26 cellular contexts compared by ENCODE assay signal in genomic region chr7:155947051-155947450, GRCh38.
DNase-seq lines count a peak whose midpoint lies in the region; ATAC-seq and TF ChIP-seq lines count a peak whose summit lies in the region.
"Had no signal": no experiment of that assay in that cellular context is flagged by ENCODE, and none has a peak within 500 bp of the region (broad histone marks: within the 10 kb centered on the region; RNA-seq: fewer than 3 reads in every experiment).

No MANE protein-coding gene starts in this region.

- H4K91ac ChIP-seq in mesenchymal stem cell (ENCODE audit: low read length): no peak overlapping the region

- intact Hi-C loops in posterior vena cava (cut with DNase I): loop anchor here in 1 of 2 donors (5.0 kb wide), 1 partner anchor 290 kb away; no protein-coding TSS in a partner anchor

- H3K14ac ChIP-seq in mesenchymal stem cell (ENCODE audit: low read length in 2 of 2): no peak overlapping the region

- TF ChIP-seq CTCF in choroid plexus epithelial cell (conservative IDR thresholded peaks at IDR 0.05; ENCODE audit: low read depth, low read length): no peak

- no peak overlapping the region for H2AFZ ChIP-seq in mesenchymal stem cell (ENCODE audit: low read depth, low read length)

- no peak overlapping the region for H4K8ac ChIP-seq in mesenchymal stem cell (ENCODE audit: low read length)

- no peaks in the 10 kb centered on the region for H3K27me3 ChIP-seq in mesenchymal stem cell (ENCODE audit: control insufficient read depth in 1 of 2, insufficient read depth in 1 of 2, low read length in 2 of 2)
- H3K27me3 ChIP-seq: body of pancreas, gastrocnemius medialis had no signal

- peaks cover 5% of the 10 kb centered on the region for H3K9me3 Mint-ChIP-seq in activated naive CD8-positive, alpha-beta T cell treated with anti-CD3 and anti-CD28 coated beads for 36 hours
- H3K9me3 Mint-ChIP-seq: activated B cell treated with CpG ODN at 0.5 μM for 24 hours; activated naive CD4-positive, alpha-beta T cell treated with anti-CD3 and anti-CD28 coated beads, Interleukin-2, amount 50 U/mL, for 72 hours; activated T-cell treated with anti-CD3 and anti-CD28 coated beads, Interleukin-2, amount 50 U/mL, for 72 hours; CD4-positive, CD25-positive, alpha-beta regulatory T cell; T-helper 1 cell treated with Interleukin-12 subunit alpha and Interleukin-12 subunit beta and Interleukin-4 antibody, amounts not matched to agents 30 μg/mL and 1 μg/mL, for 36 hours had no signal

- no peak for ATAC-seq in HG02759 (IDR thresholded peaks at IDR 0.05; ENCODE audit: unreplicated experiment)
- ATAC-seq: body of pancreas, gastrocnemius medialis had no signal

- no peak overlapping the region for H3K4me3 Mint-ChIP-seq in activated naive CD8-positive, alpha-beta T cell treated with anti-CD3 and anti-CD28 coated beads for 36 hours
- H3K4me3 Mint-ChIP-seq: activated B cell treated with CpG ODN at 0.5 μM for 24 hours; activated T-cell treated with anti-CD3 and anti-CD28 coated beads, Interleukin-2, amount 50 U/mL, for 72 hours; CD4-positive, CD25-positive, alpha-beta regulatory T cell; mesothelial cell of epicardium; nephron progenitor cell; T-helper 1 cell treated with Interleukin-12 subunit alpha and Interleukin-12 subunit beta and Interleukin-4 antibody, amounts not matched to agents 30 μg/mL and 1 μg/mL, for 36 hours had no signal

- H2BK5ac ChIP-seq in mesenchymal stem cell (ENCODE audit: low read depth, low read length, poor library complexity, severe bottlenecking): no peak overlapping the region

- H3K4me1 ChIP-seq in mesenchymal stem cell (ENCODE audit: control insufficient read depth, insufficient read depth, low read depth, low read length): peaks cover 12% of the 10 kb centered on the region
- H3K4me1 ChIP-seq: body of pancreas, gastrocnemius medialis, prostate gland, spleen had no signal

- H3K36me3 Mint-ChIP-seq in activated naive CD8-positive, alpha-beta T cell treated with anti-CD3 and anti-CD28 coated beads for 36 hours: no peaks in the 10 kb centered on the region
- H3K36me3 Mint-ChIP-seq: CD4-positive, CD25-positive, alpha-beta regulatory T cell; mesothelial cell of epicardium had no signal

- 64% methylated on average over 6 of the region's 6 CpGs for WGBS in mesenchymal stem cell

- no peak overlapping the region for H3K4ac ChIP-seq in mesenchymal stem cell (ENCODE audit: low read depth in 1 of 2, low read length in 2 of 2)

- H3K18ac ChIP-seq in mesenchymal stem cell (ENCODE audit: low read depth in 1 of 2, low read length in 2 of 2): no peak overlapping the region

- peaks cover 26% of the 10 kb centered on the region for H3K27me3 Mint-ChIP-seq in activated naive CD8-positive, alpha-beta T cell treated with anti-CD3 and anti-CD28 coated beads for 36 hours
- H3K27me3 Mint-ChIP-seq: activated B cell treated with CpG ODN at 0.5 μM for 24 hours had no signal

- H3K4me1 Mint-ChIP-seq in activated naive CD8-positive, alpha-beta T cell treated with anti-CD3 and anti-CD28 coated beads for 36 hours: peaks cover 16% of the 10 kb centered on the region
- H3K4me1 Mint-ChIP-seq: activated B cell treated with CpG ODN at 0.5 μM for 24 hours; CD4-positive, CD25-positive, alpha-beta regulatory T cell; mesothelial cell of epicardium had no signal

- H3K9me3 ChIP-seq in mesenchymal stem cell (ENCODE audit: control insufficient read depth, low read length): peaks cover 5% of the 10 kb centered on the region
- H3K9me3 ChIP-seq: body of pancreas, gastrocnemius medialis, prostate gland had no signal

- H2BK15ac ChIP-seq in mesenchymal stem cell (ENCODE audit: low read depth, poor library complexity, severe bottlenecking): no peak overlapping the region

- no peak overlapping the region for H3K23ac ChIP-seq in mesenchymal stem cell (ENCODE audit: low read length in 2 of 2)

- no peak overlapping the region for H2BK12ac ChIP-seq in mesenchymal stem cell (ENCODE audit: low read length in 2 of 2)

- H3K79me1 ChIP-seq in mesenchymal stem cell (replicated peaks; ENCODE audit: low read length, poor library complexity, severe bottlenecking): no peaks in the 10 kb centered on the region

- H3K27ac ChIP-seq in mesenchymal stem cell (ENCODE audit: low read length, poor library complexity, severe bottlenecking): peak overlapping the region; percentile 39
- H3K27ac ChIP-seq: body of pancreas, gastrocnemius medialis, HL-60, prostate gland, spleen had no signal

- no peak overlapping the region for H2AK5ac ChIP-seq in mesenchymal stem cell (ENCODE audit: low read length, severe bottlenecking)

- peak; percentile 98 for DNase-seq in Daoy (ENCODE audit: low read depth)
- peak; percentile 41 for DNase-seq in MV-4-11 (lab: John Stamatoyannopoulos, UW)
- DNase-seq in choroid plexus epithelial cell (ENCODE audit: low read depth): peak; percentile 26
- DNase-seq in mesenchymal stem cell: no peak
- DNase-seq in posterior vena cava (ENCODE audit: low spot score): no peak
- no peak for DNase-seq in activated naive CD8-positive, alpha-beta T cell treated with anti-CD3 and anti-CD28 coated beads for 36 hours
- DNase-seq in DMS53 treated with DMSO at 0.1 percent for 48 hours (lab: John Stamatoyannopoulos, UW; ENCODE audit: unreplicated experiment): no peak
- DNase-seq: activated B cell treated with CpG ODN at 0.5 μM for 24 hours; activated T-cell treated with anti-CD3 and anti-CD28 coated beads, Interleukin-2, amount 50 U/mL, for 72 hours; body of pancreas; CD4-positive, CD25-positive, alpha-beta regulatory T cell; DMS53; gastrocnemius medialis; NCI-H1105 treated with DMSO at 0.1 percent for 48 hours; NCI-H2081 treated with DMSO at 0.1 percent for 48 hours; NCI-H510A; nephron progenitor cell; SHP77 treated with DMSO at 0.1 percent for 48 hours; spleen; stimulated activated CD4-positive, alpha-beta T cell treated with anti-CD3 and anti-CD28 coated beads, Interleukin-4, amount 100 ng/mL, for 4 hours had no signal

- peaks cover 0 to 2% of the 10 kb centered on the region in 2 experiments for H3K36me3 ChIP-seq in mesenchymal stem cell (ENCODE audit: control insufficient read depth in 1 of 2, insufficient read depth in 2 of 2, low read depth in 1 of 2, low read length in 2 of 2)
- H3K36me3 ChIP-seq: gastrocnemius medialis, prostate gland, spleen had no signal

- no peak overlapping the region for H3K4me2 ChIP-seq in mesenchymal stem cell (ENCODE audit: low read length, poor library complexity, severe bottlenecking)

- no peak overlapping the region for H3K27ac Mint-ChIP-seq in activated naive CD8-positive, alpha-beta T cell treated with anti-CD3 and anti-CD28 coated beads for 36 hours
- H3K27ac Mint-ChIP-seq: activated B cell treated with CpG ODN at 0.5 μM for 24 hours; activated naive CD4-positive, alpha-beta T cell treated with anti-CD3 and anti-CD28 coated beads, Interleukin-2, amount 50 U/mL, for 72 hours; activated T-cell treated with anti-CD3 and anti-CD28 coated beads, Interleukin-2, amount 50 U/mL, for 72 hours; CD4-positive, CD25-positive, alpha-beta regulatory T cell; mesothelial cell of epicardium; nephron progenitor cell; T-helper 1 cell treated with Interleukin-12 subunit alpha and Interleukin-12 subunit beta and Interleukin-4 antibody, amounts not matched to agents 30 μg/mL and 1 μg/mL, for 36 hours had no signal

- H3K4me3 ChIP-seq in choroid plexus epithelial cell (ENCODE audit: low read depth, low read length) (no peak overlapping the region), mesenchymal stem cell (ENCODE audit: insufficient read depth in 1 of 2, low read depth in 1 of 2, low read length in 2 of 2) (no peak overlapping the region)
- H3K4me3 ChIP-seq: body of pancreas, gastrocnemius medialis, prostate gland, spleen had no signal

- no peak overlapping the region for H2BK120ac ChIP-seq in mesenchymal stem cell (ENCODE audit: low read depth, low read length)

- H3K9ac ChIP-seq in mesenchymal stem cell (ENCODE audit: low read length): no peak overlapping the region

Comparison
In these comparisons a context has a peak if more than half of its experiments do, and no peak if none do; other contexts are left out.
1. DNase-seq: peak in Daoy (single experiment), MV-4-11 (single experiment) and choroid plexus epithelial cell (single experiment); none in mesenchymal stem cell (single experiment), posterior vena cava (single experiment), activated naive CD8-positive, alpha-beta T cell treated with anti-CD3 and anti-CD28 coated beads for 36 hours (single experiment) and DMS53 treated with DMSO at 0.1 percent for 48 hours (single experiment).